Comparison of ENCODE assay signal across 1 cellular context in the genomic region with DNA sequence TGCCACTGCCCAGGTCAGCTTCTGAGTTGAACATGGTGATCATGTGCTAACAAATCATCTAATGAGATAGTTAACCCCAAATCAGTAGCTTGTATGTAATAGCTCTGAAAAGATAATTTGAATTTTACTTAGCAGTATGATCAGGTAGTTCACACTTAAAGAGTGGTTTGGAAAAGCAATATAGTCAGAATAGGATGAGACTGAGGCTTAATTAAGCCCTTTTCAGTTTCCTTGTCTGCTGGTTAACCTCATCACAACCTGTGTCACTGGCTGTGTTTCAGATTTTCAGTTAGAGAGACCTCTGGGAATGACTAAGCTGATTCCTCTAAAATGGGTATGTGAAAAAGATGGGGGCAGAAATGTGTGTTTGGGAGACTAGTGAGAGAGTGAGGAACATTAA.
TF ChIP-seq lines count a peak whose summit lies in the region.

No MANE protein-coding gene starts in this region.

TF ChIP-seq in GM12878, 131 proteins besides CTCF, POLR2A, EP300 and RAD21 (continued from another document and continues in another):
- TF ChIP-seq, protein P1, sequence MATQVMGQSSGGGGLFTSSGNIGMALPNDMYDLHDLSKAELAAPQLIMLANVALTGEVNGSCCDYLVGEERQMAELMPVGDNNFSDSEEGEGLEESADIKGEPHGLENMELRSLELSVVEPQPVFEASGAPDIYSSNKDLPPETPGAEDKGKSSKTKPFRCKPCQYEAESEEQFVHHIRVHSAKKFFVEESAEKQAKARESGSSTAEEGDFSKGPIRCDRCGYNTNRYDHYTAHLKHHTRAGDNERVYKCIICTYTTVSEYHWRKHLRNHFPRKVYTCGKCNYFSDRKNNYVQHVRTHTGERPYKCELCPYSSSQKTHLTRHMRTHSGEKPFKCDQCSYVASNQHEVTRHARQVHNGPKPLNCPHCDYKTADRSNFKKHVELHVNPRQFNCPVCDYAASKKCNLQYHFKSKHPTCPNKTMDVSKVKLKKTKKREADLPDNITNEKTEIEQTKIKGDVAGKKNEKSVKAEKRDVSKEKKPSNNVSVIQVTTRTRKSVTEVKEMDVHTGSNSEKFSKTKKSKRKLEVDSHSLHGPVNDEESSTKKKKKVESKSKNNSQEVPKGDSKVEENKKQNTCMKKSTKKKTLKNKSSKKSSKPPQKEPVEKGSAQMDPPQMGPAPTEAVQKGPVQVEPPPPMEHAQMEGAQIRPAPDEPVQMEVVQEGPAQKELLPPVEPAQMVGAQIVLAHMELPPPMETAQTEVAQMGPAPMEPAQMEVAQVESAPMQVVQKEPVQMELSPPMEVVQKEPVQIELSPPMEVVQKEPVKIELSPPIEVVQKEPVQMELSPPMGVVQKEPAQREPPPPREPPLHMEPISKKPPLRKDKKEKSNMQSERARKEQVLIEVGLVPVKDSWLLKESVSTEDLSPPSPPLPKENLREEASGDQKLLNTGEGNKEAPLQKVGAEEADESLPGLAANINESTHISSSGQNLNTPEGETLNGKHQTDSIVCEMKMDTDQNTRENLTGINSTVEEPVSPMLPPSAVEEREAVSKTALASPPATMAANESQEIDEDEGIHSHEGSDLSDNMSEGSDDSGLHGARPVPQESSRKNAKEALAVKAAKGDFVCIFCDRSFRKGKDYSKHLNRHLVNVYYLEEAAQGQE (IDR thresholded peaks at IDR 0.05; ENCODE audit: low read depth, low read length), result no peak
- TF ChIP-seq, protein P2, sequence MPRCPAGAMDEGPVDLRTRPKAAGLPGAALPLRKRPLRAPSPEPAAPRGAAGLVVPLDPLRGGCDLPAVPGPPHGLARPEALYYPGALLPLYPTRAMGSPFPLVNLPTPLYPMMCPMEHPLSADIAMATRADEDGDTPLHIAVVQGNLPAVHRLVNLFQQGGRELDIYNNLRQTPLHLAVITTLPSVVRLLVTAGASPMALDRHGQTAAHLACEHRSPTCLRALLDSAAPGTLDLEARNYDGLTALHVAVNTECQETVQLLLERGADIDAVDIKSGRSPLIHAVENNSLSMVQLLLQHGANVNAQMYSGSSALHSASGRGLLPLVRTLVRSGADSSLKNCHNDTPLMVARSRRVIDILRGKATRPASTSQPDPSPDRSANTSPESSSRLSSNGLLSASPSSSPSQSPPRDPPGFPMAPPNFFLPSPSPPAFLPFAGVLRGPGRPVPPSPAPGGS (IDR thresholded peaks at IDR 0.05; ENCODE audit: borderline replicate concordance, insufficient read depth, low read depth, low read length, poor library complexity, severe bottlenecking), result peak; percentile 79
- TF ChIP-seq CBX5 (IDR thresholded peaks at IDR 0.05; ENCODE audit: low read depth), result 0 out of 2 replicates have a peak, but pooled peaks have one; percentile 77
- TF ChIP-seq MEF2B (IDR thresholded peaks at IDR 0.05; ENCODE audit: partially characterized antibody, poor library complexity, severe bottlenecking), result peak; percentile 91
- TF ChIP-seq EZH2 (IDR thresholded peaks at IDR 0.05; ENCODE audit: borderline replicate concordance, control insufficient read depth, low read depth, low read length), result no peak
- 0 out of 3 replicates have a peak, but pooled peaks have one; percentile 59 for TF ChIP-seq POU2F2 (IDR thresholded peaks at IDR 0.05; ENCODE audit: borderline replicate concordance, low read depth, low read length)
- TF ChIP-seq, protein P3, sequence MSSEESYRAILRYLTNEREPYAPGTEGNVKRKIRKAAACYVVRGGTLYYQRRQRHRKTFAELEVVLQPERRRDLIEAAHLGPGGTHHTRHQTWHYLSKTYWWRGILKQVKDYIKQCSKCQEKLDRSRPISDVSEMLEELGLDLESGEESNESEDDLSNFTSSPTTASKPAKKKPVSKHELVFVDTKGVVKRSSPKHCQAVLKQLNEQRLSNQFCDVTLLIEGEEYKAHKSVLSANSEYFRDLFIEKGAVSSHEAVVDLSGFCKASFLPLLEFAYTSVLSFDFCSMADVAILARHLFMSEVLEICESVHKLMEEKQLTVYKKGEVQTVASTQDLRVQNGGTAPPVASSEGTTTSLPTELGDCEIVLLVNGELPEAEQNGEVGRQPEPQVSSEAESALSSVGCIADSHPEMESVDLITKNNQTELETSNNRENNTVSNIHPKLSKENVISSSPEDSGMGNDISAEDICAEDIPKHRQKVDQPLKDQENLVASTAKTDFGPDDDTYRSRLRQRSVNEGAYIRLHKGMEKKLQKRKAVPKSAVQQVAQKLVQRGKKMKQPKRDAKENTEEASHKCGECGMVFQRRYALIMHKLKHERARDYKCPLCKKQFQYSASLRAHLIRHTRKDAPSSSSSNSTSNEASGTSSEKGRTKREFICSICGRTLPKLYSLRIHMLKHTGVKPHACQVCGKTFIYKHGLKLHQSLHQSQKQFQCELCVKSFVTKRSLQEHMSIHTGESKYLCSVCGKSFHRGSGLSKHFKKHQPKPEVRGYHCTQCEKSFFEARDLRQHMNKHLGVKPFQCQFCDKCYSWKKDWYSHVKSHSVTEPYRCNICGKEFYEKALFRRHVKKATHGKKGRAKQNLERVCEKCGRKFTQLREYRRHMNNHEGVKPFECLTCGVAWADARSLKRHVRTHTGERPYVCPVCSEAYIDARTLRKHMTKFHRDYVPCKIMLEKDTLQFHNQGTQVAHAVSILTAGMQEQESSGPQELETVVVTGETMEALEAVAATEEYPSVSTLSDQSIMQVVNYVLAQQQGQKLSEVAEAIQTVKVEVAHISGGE (CRISPR knock-in tag; IDR thresholded peaks at IDR 0.05), result no peak
- TF ChIP-seq ZNF384 (IDR thresholded peaks at IDR 0.05; ENCODE audit: borderline replicate concordance, low read depth, low read length), result peak; percentile 46; the same call in 1 of the 2 replicates
- TF ChIP-seq ESRRA (IDR thresholded peaks at IDR 0.05; ENCODE audit: low read length), result no peak
- TF ChIP-seq, protein P4, sequence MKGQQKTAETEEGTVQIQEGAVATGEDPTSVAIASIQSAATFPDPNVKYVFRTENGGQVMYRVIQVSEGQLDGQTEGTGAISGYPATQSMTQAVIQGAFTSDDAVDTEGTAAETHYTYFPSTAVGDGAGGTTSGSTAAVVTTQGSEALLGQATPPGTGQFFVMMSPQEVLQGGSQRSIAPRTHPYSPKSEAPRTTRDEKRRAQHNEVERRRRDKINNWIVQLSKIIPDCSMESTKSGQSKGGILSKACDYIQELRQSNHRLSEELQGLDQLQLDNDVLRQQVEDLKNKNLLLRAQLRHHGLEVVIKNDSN (IDR thresholded peaks at IDR 0.05; ENCODE audit: borderline replicate concordance, extremely low read length, insufficient read depth, low read depth, low read length), result no peak
- peak; percentile 93 for TF ChIP-seq TBL1XR1 (IDR thresholded peaks at IDR 0.05; ENCODE audit: low read depth, low read length)
- TF ChIP-seq RELA (IDR thresholded peaks at IDR 0.05; ENCODE audit: borderline replicate concordance, partially characterized antibody), result peak; percentile 36
- TF ChIP-seq, protein P5, sequence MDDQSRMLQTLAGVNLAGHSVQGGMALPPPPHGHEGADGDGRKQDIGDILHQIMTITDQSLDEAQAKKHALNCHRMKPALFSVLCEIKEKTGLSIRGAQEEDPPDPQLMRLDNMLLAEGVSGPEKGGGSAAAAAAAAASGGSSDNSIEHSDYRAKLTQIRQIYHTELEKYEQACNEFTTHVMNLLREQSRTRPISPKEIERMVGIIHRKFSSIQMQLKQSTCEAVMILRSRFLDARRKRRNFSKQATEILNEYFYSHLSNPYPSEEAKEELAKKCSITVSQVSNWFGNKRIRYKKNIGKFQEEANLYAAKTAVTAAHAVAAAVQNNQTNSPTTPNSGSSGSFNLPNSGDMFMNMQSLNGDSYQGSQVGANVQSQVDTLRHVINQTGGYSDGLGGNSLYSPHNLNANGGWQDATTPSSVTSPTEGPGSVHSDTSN (IDR thresholded peaks at IDR 0.05; ENCODE audit: insufficient replicate concordance, low read depth, low read length), result no peak
- TF ChIP-seq, protein P6, sequence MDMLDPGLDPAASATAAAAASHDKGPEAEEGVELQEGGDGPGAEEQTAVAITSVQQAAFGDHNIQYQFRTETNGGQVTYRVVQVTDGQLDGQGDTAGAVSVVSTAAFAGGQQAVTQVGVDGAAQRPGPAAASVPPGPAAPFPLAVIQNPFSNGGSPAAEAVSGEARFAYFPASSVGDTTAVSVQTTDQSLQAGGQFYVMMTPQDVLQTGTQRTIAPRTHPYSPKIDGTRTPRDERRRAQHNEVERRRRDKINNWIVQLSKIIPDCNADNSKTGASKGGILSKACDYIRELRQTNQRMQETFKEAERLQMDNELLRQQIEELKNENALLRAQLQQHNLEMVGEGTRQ (IDR thresholded peaks at IDR 0.05; ENCODE audit: borderline replicate concordance, low read depth, low read length), result no peak
- TF ChIP-seq MXI1 (IDR thresholded peaks at IDR 0.05; ENCODE audit: low read depth, low read length), result no peak
- TF ChIP-seq ZNF274 (IDR thresholded peaks at IDR 0.05; ENCODE audit: insufficient read depth, insufficient read length), result no peak
- TF ChIP-seq, protein P7, sequence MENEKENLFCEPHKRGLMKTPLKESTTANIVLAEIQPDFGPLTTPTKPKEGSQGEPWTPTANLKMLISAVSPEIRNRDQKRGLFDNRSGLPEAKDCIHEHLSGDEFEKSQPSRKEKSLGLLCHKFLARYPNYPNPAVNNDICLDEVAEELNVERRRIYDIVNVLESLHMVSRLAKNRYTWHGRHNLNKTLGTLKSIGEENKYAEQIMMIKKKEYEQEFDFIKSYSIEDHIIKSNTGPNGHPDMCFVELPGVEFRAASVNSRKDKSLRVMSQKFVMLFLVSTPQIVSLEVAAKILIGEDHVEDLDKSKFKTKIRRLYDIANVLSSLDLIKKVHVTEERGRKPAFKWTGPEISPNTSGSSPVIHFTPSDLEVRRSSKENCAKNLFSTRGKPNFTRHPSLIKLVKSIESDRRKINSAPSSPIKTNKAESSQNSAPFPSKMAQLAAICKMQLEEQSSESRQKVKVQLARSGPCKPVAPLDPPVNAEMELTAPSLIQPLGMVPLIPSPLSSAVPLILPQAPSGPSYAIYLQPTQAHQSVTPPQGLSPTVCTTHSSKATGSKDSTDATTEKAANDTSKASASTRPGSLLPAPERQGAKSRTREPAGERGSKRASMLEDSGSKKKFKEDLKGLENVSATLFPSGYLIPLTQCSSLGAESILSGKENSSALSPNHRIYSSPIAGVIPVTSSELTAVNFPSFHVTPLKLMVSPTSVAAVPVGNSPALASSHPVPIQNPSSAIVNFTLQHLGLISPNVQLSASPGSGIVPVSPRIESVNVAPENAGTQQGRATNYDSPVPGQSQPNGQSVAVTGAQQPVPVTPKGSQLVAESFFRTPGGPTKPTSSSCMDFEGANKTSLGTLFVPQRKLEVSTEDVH (IDR thresholded peaks at IDR 0.05; ENCODE audit: low read depth, partially characterized antibody), result no peak
- no peak for TF ChIP-seq KDM1A (IDR thresholded peaks at IDR 0.05; ENCODE audit: borderline replicate concordance)
- 0 out of 2 replicates have a peak, but pooled peaks have one; percentile 38 for TF ChIP-seq GABPA (IDR thresholded peaks at IDR 0.05; ENCODE audit: low read depth)
- no peak for TF ChIP-seq ZNF622 (IDR thresholded peaks at IDR 0.05)
- TF ChIP-seq HDGF (IDR thresholded peaks at IDR 0.05), result no peak
- TF ChIP-seq DPF2 (IDR thresholded peaks at IDR 0.05), result peak; percentile 89
- TF ChIP-seq, protein P8, sequence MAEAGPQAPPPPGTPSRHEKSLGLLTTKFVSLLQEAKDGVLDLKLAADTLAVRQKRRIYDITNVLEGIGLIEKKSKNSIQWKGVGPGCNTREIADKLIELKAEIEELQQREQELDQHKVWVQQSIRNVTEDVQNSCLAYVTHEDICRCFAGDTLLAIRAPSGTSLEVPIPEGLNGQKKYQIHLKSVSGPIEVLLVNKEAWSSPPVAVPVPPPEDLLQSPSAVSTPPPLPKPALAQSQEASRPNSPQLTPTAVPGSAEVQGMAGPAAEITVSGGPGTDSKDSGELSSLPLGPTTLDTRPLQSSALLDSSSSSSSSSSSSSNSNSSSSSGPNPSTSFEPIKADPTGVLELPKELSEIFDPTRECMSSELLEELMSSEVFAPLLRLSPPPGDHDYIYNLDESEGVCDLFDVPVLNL (IDR thresholded peaks at IDR 0.05; ENCODE audit: low read depth, low read length), result no peak
- TF ChIP-seq CREB1 (IDR thresholded peaks at IDR 0.05; ENCODE audit: low read depth), result peak; percentile 45; the same call in 1 of the 2 replicates
- TF ChIP-seq, protein P9, sequence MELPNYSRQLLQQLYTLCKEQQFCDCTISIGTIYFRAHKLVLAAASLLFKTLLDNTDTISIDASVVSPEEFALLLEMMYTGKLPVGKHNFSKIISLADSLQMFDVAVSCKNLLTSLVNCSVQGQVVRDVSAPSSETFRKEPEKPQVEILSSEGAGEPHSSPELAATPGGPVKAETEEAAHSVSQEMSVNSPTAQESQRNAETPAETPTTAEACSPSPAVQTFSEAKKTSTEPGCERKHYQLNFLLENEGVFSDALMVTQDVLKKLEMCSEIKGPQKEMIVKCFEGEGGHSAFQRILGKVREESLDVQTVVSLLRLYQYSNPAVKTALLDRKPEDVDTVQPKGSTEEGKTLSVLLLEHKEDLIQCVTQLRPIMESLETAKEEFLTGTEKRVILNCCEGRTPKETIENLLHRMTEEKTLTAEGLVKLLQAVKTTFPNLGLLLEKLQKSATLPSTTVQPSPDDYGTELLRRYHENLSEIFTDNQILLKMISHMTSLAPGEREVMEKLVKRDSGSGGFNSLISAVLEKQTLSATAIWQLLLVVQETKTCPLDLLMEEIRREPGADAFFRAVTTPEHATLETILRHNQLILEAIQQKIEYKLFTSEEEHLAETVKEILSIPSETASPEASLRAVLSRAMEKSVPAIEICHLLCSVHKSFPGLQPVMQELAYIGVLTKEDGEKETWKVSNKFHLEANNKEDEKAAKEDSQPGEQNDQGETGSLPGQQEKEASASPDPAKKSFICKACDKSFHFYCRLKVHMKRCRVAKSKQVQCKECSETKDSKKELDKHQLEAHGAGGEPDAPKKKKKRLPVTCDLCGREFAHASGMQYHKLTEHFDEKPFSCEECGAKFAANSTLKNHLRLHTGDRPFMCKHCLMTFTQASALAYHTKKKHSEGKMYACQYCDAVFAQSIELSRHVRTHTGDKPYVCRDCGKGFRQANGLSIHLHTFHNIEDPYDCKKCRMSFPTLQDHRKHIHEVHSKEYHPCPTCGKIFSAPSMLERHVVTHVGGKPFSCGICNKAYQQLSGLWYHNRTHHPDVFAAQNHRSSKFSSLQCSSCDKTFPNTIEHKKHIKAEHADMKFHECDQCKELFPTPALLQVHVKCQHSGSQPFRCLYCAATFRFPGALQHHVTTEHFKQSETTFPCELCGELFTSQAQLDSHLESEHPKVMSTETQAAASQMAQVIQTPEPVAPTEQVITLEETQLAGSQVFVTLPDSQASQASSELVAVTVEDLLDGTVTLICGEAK (IDR thresholded peaks at IDR 0.05; ENCODE audit: borderline replicate concordance), result no peak
- TF ChIP-seq CREM (IDR thresholded peaks at IDR 0.05; ENCODE audit: low read depth), result peak; percentile 86
- TF ChIP-seq SPI1 (IDR thresholded peaks at IDR 0.05; ENCODE audit: borderline replicate concordance, insufficient read depth, low read depth, low read length), result no peak
- peak; percentile 68; the same call in 1 of the 2 replicates for TF ChIP-seq BMI1 (IDR thresholded peaks at IDR 0.05; ENCODE audit: borderline replicate concordance)
- TF ChIP-seq LARP7 (IDR thresholded peaks at IDR 0.05), result no peak
- no peak for TF ChIP-seq ZZZ3 (IDR thresholded peaks at IDR 0.05; ENCODE audit: control insufficient read depth, insufficient read length, low read depth)
- TF ChIP-seq IKZF2 (IDR thresholded peaks at IDR 0.05), result peak; percentile 85 to 93
